Comparison of ENCODE assay signal across 8 cellular contexts in the genomic region with DNA sequence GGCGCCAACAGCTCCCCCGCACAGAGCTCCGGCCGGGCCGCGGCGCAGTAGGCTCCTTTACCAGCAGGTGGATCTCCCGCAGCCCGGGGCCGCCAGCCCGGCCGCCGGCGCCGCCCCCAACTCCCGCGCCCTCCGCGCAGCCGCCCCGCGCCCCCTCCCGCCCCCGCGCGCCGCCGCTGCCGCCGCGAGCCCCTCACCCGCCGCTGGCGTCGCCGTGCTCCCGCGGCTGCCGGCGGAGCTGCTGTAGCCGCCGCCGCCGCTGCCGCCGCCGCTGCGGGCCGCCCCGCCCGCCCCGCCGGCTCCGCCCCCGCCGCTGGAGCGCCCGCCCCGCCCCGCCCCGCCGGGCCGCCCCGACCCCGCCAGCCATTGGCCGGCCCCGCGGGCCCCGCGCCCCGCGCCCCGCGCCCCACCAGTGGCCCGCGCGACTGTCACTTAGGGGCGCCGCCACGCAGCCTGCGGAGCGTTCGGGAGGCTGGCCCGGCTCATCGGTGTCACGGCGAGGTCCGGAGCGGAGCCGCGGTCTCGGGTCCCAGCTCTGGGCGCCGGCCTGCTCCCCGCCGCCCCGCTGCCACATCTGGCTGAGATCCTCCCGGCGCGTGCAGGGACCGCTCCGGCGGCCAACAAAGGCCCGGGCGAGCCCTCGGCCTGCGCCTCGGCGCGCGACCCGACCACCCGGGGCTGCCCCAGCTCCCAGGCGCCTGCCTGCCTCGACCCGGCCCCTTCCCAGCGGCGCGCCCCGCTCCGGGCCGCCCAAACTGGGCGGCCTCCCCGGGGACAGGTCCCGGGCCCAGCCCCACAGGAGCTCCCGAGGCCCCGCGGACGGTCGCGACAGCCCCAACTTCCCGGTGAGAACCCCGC. TPM values are rescaled to one million over a fixed set of nuclear protein-coding genes. Genes with fewer than 3 reads are reported as not detected.
A peak's percentile ranks its signal among the peaks of the same experiment; 100 is the strongest.
DNase-seq lines count a peak whose midpoint lies in the region; ATAC-seq and TF ChIP-seq lines count a peak whose summit lies in the region.

A gene (minus strand): TSS at position 282 of the 858 bp plus-strand sequence. CDS start 4,800 bp downstream, outside the sequence.

- peak; percentile 84 for ATAC-seq in GM18867 (IDR thresholded peaks at IDR 0.05; ENCODE audit: unreplicated experiment)
- peak; percentile 61 for ATAC-seq in HG03103 (IDR thresholded peaks at IDR 0.05; ENCODE audit: low read depth, unreplicated experiment)
- ATAC-seq in activated T-helper 17 cell treated with anti-CD3 and anti-CD28 coated beads, Interleukin-2, amount 50 U/mL, for 72 hours (replicated peaks): peak; percentile 82

- H3K36me3 Mint-ChIP-seq in activated T-helper 17 cell treated with anti-CD3 and anti-CD28 coated beads, Interleukin-2, amount 50 U/mL, for 72 hours (ENCODE audit: low read depth): peaks cover 39% of the 10 kb centered on the region
- no peaks in the 10 kb centered on the region for H3K36me3 Mint-ChIP-seq in neural progenitor cell

- H2AFZ ChIP-seq in PC-9: peak within 1 kb of the TSS; percentile 88
- H2AFZ ChIP-seq in neural progenitor cell (replicated peaks): peak within 1 kb of the TSS; percentile 99

- H3K27me3 ChIP-seq in PC-9 (ENCODE audit: insufficient read depth, low read depth): no peaks in the 10 kb centered on the region
- peaks cover 76% of the 10 kb centered on the region for H3K27me3 ChIP-seq in neural progenitor cell
- H3K27me3 ChIP-seq in stomach smooth muscle (ENCODE audit: control insufficient read depth in 1 of 2, insufficient read depth in 2 of 2, low read length in 2 of 2): no peaks in the 10 kb centered on the region

- H3K4me3 ChIP-seq in PC-9: peak within 1 kb of the TSS; percentile 81
- peak within 1 kb of the TSS; percentile 64 for H3K4me3 ChIP-seq in fibroblast of the aortic adventitia (ENCODE audit: low read depth, low read length)
- H3K4me3 ChIP-seq in neural progenitor cell: peak within 1 kb of the TSS; percentile 76
- peak within 1 kb of the TSS; percentile 83 to 98 for H3K4me3 ChIP-seq in stomach smooth muscle (ENCODE audit: low read length in 2 of 2)

- H3K36me3 ChIP-seq in PC-9 (ENCODE audit: low read depth) (no peaks in the 10 kb centered on the region), neural progenitor cell (no peaks in the 10 kb centered on the region), stomach smooth muscle (ENCODE audit: control insufficient read depth in 2 of 2, insufficient read depth in 2 of 2, low read length in 2 of 2) (no peaks in the 10 kb centered on the region)

- peaks cover 3% of the 10 kb centered on the region for H3K9me3 Mint-ChIP-seq in activated T-helper 17 cell treated with anti-CD3 and anti-CD28 coated beads, Interleukin-2, amount 50 U/mL, for 72 hours
- peaks cover 4% of the 10 kb centered on the region for H3K9me3 Mint-ChIP-seq in neural progenitor cell

- POLR2A ChIA-PET in PC-9 (lab: Charles Lee; ENCODE audit: unreplicated experiment): interaction anchor here (0.5 to 0.6 kb wide), 4 partner anchors 27 to 151 kb away, joined by 3 to 6 read pairs (median 4); no protein-coding TSS in a partner anchor

- TF ChIP-seq CTCF in PC-9 (conservative IDR thresholded peaks at IDR 0.05) (no peak), fibroblast of the aortic adventitia (IDR thresholded peaks at IDR 0.05; ENCODE audit: insufficient read depth, low read length) (peak; percentile 28), neural progenitor cell (IDR thresholded peaks at IDR 0.05) (no peak)

- peaks cover 32% of the 10 kb centered on the region for H3K4me1 ChIP-seq in PC-9 (replicated peaks; ENCODE audit: insufficient read depth)
- peaks cover 4% of the 10 kb centered on the region for H3K4me1 ChIP-seq in neural progenitor cell
- peaks cover 12% of the 10 kb centered on the region for H3K4me1 ChIP-seq in stomach smooth muscle (ENCODE audit: control insufficient read depth, insufficient read depth, low read length)

- H4K20me1 ChIP-seq in PC-9 (ENCODE audit: insufficient read depth) (no peaks in the 10 kb centered on the region), neural progenitor cell (ENCODE audit: low read depth) (peaks cover 17% of the 10 kb centered on the region)

- H3K4me3 Mint-ChIP-seq in activated T-helper 17 cell treated with anti-CD3 and anti-CD28 coated beads, Interleukin-2, amount 50 U/mL, for 72 hours: peak within 1 kb of the TSS; percentile 90
- H3K4me3 Mint-ChIP-seq in neural progenitor cell: peak within 1 kb of the TSS; percentile 88

- H3F3A ChIP-seq in PC-9 (ENCODE audit: insufficient read depth, low read depth) (peaks cover 23% of the 10 kb centered on the region; the same call in 1 of the 2 replicates), neural progenitor cell (ENCODE audit: low read depth) (peaks cover 12% of the 10 kb centered on the region)

- CTCF ChIA-PET in PC-9 (lab: Charles Lee): interaction anchor here (0.6 to 0.7 kb wide), 5 partner anchors 36 to 101 kb away, joined by 3 to 12 read pairs (median 4); no protein-coding TSS in a partner anchor

- peaks cover 40% of the 10 kb centered on the region for H3K4me1 Mint-ChIP-seq in activated T-helper 17 cell treated with anti-CD3 and anti-CD28 coated beads, Interleukin-2, amount 50 U/mL, for 72 hours
- peaks cover 8% of the 10 kb centered on the region for H3K4me1 Mint-ChIP-seq in neural progenitor cell

- H3K9me3 ChIP-seq in PC-9 (ENCODE audit: insufficient read depth, low read depth): no peaks in the 10 kb centered on the region
- H3K9me3 ChIP-seq in neural progenitor cell (ENCODE audit: low read depth): no peaks in the 10 kb centered on the region
- no peaks in the 10 kb centered on the region for H3K9me3 ChIP-seq in stomach smooth muscle (ENCODE audit: control insufficient read depth in 2 of 2, low read length in 2 of 2)

- H3K9ac ChIP-seq in neural progenitor cell (no peak within 1 kb of the TSS), stomach smooth muscle (ENCODE audit: low read length in 2 of 2) (peak within 1 kb of the TSS; percentile 86 to 93)

- peak; percentile 92 for DNase-seq in AG20443 (ENCODE audit: low spot score)
- DNase-seq in PC-9: peak in 1 of 2 experiments; percentile 75
- DNase-seq in fibroblast of the aortic adventitia (ENCODE audit: low read depth): peak; percentile 3
- peak; percentile 88 for DNase-seq in neural progenitor cell (ENCODE audit: low spot score)

- no peaks in the 10 kb centered on the region for H3K27me3 Mint-ChIP-seq in activated T-helper 17 cell treated with anti-CD3 and anti-CD28 coated beads, Interleukin-2, amount 50 U/mL, for 72 hours
- H3K27me3 Mint-ChIP-seq in neural progenitor cell (ENCODE audit: insufficient read depth, low read depth): peaks cover 25% of the 10 kb centered on the region

- intact Hi-C loops in PC-9 (cut with micrococcal nuclease; ENCODE audit: unreplicated experiment): loop anchor here (5.0 to 10.0 kb wide), 2 partner anchors 106 to 334 kb away; no protein-coding TSS in a partner anchor

- TSS peak; percentile 63 for BruUV-seq in PC-9 (replicated peaks; lab: Mats Ljungman, UMichigan)

- H3K79me2 ChIP-seq in PC-9 (ENCODE audit: low read depth) (peaks cover 5% of the 10 kb centered on the region; the same call in 1 of the 2 replicates), neural progenitor cell (ENCODE audit: low read depth) (no peaks in the 10 kb centered on the region)

- H3K9me2 ChIP-seq in PC-9 (ENCODE audit: insufficient read depth): no peaks in the 10 kb centered on the region

- no peak within 1 kb of the TSS for H3K27ac ChIP-seq in PC-9
- H3K27ac ChIP-seq in neural progenitor cell: no peak within 1 kb of the TSS
- H3K27ac ChIP-seq in stomach smooth muscle (ENCODE audit: low read length): peak within 1 kb of the TSS; percentile 62

- H3K4me2 ChIP-seq in PC-9 (peak within 1 kb of the TSS; percentile 91), neural progenitor cell (peak within 1 kb of the TSS; percentile 95)

- peak within 1 kb of the TSS; percentile 93 for H3K27ac Mint-ChIP-seq in activated T-helper 17 cell treated with anti-CD3 and anti-CD28 coated beads, Interleukin-2, amount 50 U/mL, for 72 hours
- H3K27ac Mint-ChIP-seq in neural progenitor cell: peak within 1 kb of the TSS; percentile 65

RNA-seq across cellular contexts. Expression of the gene that starts here (rescaled TPM):
- total RNA-seq in PC-9 (2021) (12.2 and 12.9 TPM in 2 replicates), fibroblast of the aortic adventitia (ENCODE audit: low replicate concordance) (0.36 and 0.74 TPM in 2 replicates), neural progenitor cell (ENCODE audit: low replicate concordance) (6.1 and 8.0 TPM in 2 replicates)
- total RNA-seq in activated T-helper 17 cell treated with anti-CD3 and anti-CD28 coated beads, Interleukin-2, amount 50 U/mL, for 72 hours: 10 to 100 TPM; 79.7 to 99.0 TPM

Comparison
In these comparisons a context has a peak if more than half of its experiments do, and no peak if none do; other contexts are left out.
1. Peak in DNase-seq and H3K4me3 ChIP-seq in fibroblast of the aortic adventitia; RNA of the gene not detected or under 1 TPM.